ENCODE assay signal across 9 cellular contexts in genomic region chr10:4241724-4242345, GRCh38.
DNase-seq lines count a peak whose midpoint lies in the region; FAIRE-seq and TF ChIP-seq lines count a peak whose summit lies in the region.
"Had no signal": no experiment of that assay in that cellular context is flagged by ENCODE, and none has a peak within 500 bp of the region (broad histone marks: within the 10 kb centered on the region; RNA-seq: fewer than 3 reads in every experiment).

No MANE protein-coding gene starts in this region.

- peaks cover 4% of the 10 kb centered on the region for H3K27me3 Mint-ChIP-seq in nephron progenitor cell (ENCODE audit: low read depth, poor library complexity)

- FAIRE-seq in A204.1 (lab: Jason Lieb, UNC), result peak; percentile 97
- FAIRE-seq in D721Med (lab: Jason Lieb, UNC), result no peak

- H3K27ac Mint-ChIP-seq in nephron progenitor cell, result peak overlapping the region; percentile 16

- H3K36me3 Mint-ChIP-seq in nephron progenitor cell (ENCODE audit: low read depth), result no peaks in the 10 kb centered on the region
- H3K36me3 Mint-ChIP-seq: CD4-positive, CD25-positive, alpha-beta regulatory T cell had no signal

- H3K4me1 Mint-ChIP-seq in nephron progenitor cell, result peaks cover 28% of the 10 kb centered on the region

- peak; percentile 99 for DNase-seq in fibroblast of gingiva (ENCODE audit: low read depth)
- DNase-seq in nephron progenitor cell, result peak; percentile 4
- no peak for DNase-seq in DMS153 treated with DMSO at 0.1 percent for 48 hours (lab: John Stamatoyannopoulos, UW; ENCODE audit: unreplicated experiment)
- DNase-seq in D721Med (ENCODE audit: insufficient read length, low spot score), result no peak
- DNase-seq in NOMO-1 treated with dmso at 0.1 percent for 144 hours (lab: John Stamatoyannopoulos, UW; ENCODE audit: unreplicated experiment), result no peak
- no peak for DNase-seq in erythroblast (lab: John Stamatoyannopoulos, UW)
- DNase-seq: CD4-positive, CD25-positive, alpha-beta regulatory T cell had no signal

- no peak overlapping the region for H3K4me3 Mint-ChIP-seq in nephron progenitor cell

- TF ChIP-seq CTCF in nephron progenitor cell (IDR thresholded peaks at IDR 0.05) (no peak), D721Med (IDR thresholded peaks at IDR 0.05; ENCODE audit: insufficient read depth, missing control alignments) (no peak)

- no peak for TF ChIP-seq POLR2A in erythroblast (IDR thresholded peaks at IDR 0.05; ENCODE audit: low read length)

- peaks cover 9% of the 10 kb centered on the region for H3K9me3 Mint-ChIP-seq in nephron progenitor cell

TF ChIP-seq in PFSK-1, 5 proteins besides CTCF, POLR2A, EP300 and RAD21:
- TF ChIP-seq REST (IDR thresholded peaks at IDR 0.05; ENCODE audit: insufficient read depth in 1 of 2, low read depth in 2 of 2, low read length in 2 of 2) (0 out of 4 replicates have a peak, but pooled peaks of 1 of the 2 experiments have one; percentile 11), FOXP2 (optimal IDR thresholded peaks at IDR 0.05; ENCODE audit: borderline replicate concordance, extremely low read depth, extremely low read length, insufficient read depth) (no peak), SIN3A (IDR thresholded peaks at IDR 0.05; ENCODE audit: borderline replicate concordance, insufficient read depth, low read length) (peak; percentile 60; the same call in 1 of the 2 replicates), TAF1 (IDR thresholded peaks at IDR 0.05; ENCODE audit: borderline replicate concordance, insufficient read depth, low read length) (peak; percentile 34; the same call in 1 of the 2 replicates)
TF ChIP-seq in PFSK-1: peak in this region for 3.

Comparison
In these comparisons a context has a peak if more than half of its experiments do, and no peak if none do; other contexts are left out.
1. DNase-seq: peak in fibroblast of gingiva (single experiment) and nephron progenitor cell (single experiment); none in DMS153 treated with DMSO at 0.1 percent for 48 hours (single experiment), D721Med (single experiment), NOMO-1 treated with dmso at 0.1 percent for 144 hours (single experiment) and erythroblast (0 of 2).